In genomic region chr4:185471235-185472062, GRCh38 we compare ENCODE assay signal across 8 cellular contexts. TPM values are rescaled to one million over a fixed set of nuclear protein-coding genes. Genes with fewer than 3 reads are reported as not detected.
DNase-seq lines count a peak whose midpoint lies in the region; ATAC-seq and TF ChIP-seq lines count a peak whose summit lies in the region.

CCDC110 (minus strand) TSS chr4:185471733; CDS start chr4:185471683, 50 bp downstream.

- H3K27me3 ChIP-seq in HUES6 (ENCODE audit: control insufficient read depth, insufficient read depth, low read length): peaks cover 46% of the 10 kb centered on the region
- H3K27me3 ChIP-seq in Peyer's patch: no peaks in the 10 kb centered on the region

- H3K27me3 Mint-ChIP-seq in natural killer cell treated with Interleukin-12 subunit alpha and Interleukin-12 subunit beta and Interleukin-15 and Interleukin-18, amount 100 ng/mL, for 72 hours: peaks cover 9 to 18% of the 10 kb centered on the region in 2 donors

- H3K27ac ChIP-seq in HUES6 (ENCODE audit: low read depth, low read length): no peak within 1 kb of the TSS
- peak within 1 kb of the TSS; percentile 32 to 74 (median 62) for H3K27ac ChIP-seq in Peyer's patch

- TF ChIP-seq CTCF in Peyer's patch (IDR thresholded peaks at IDR 0.05): peak; percentile 24 to 79 (median 70)
- TF ChIP-seq CTCF in fibroblast of mammary gland (conservative IDR thresholded peaks at IDR 0.05; ENCODE audit: control insufficient read depth, insufficient read depth, low read depth, low read length): no peak

- H3K9me3 ChIP-seq in HUES6 (ENCODE audit: control insufficient read depth, insufficient read depth, low read depth, low read length) (no peaks in the 10 kb centered on the region), Peyer's patch (no peaks in the 10 kb centered on the region)

- ATAC-seq in GM21515 (IDR thresholded peaks at IDR 0.05; ENCODE audit: unreplicated experiment): peak; percentile 86
- ATAC-seq in natural killer cell treated with Interleukin-12 subunit alpha and Interleukin-12 subunit beta and Interleukin-15 and Interleukin-18, amount 100 ng/mL, for 72 hours: peak; percentile 98 to 99

- H3K36me3 ChIP-seq in HUES6 (ENCODE audit: control insufficient read depth, insufficient read depth, low read length) (no peaks in the 10 kb centered on the region), Peyer's patch (no peaks in the 10 kb centered on the region)

- H3K4me3 Mint-ChIP-seq in natural killer cell treated with Interleukin-12 subunit alpha and Interleukin-12 subunit beta and Interleukin-15 and Interleukin-18, amount 100 ng/mL, for 72 hours: peak within 1 kb of the TSS; percentile 93

- H3K4me1 Mint-ChIP-seq in natural killer cell treated with Interleukin-12 subunit alpha and Interleukin-12 subunit beta and Interleukin-15 and Interleukin-18, amount 100 ng/mL, for 72 hours (ENCODE audit: low read depth in 2 of 2): peaks cover 8 to 11% of the 10 kb centered on the region in 2 donors

- no peaks in the 10 kb centered on the region for H3K9me3 Mint-ChIP-seq in natural killer cell treated with Interleukin-12 subunit alpha and Interleukin-12 subunit beta and Interleukin-15 and Interleukin-18, amount 100 ng/mL, for 72 hours

- TF ChIP-seq POLR2A in Peyer's patch (IDR thresholded peaks at IDR 0.05): no peak

- peak within 1 kb of the TSS; percentile 36 for H3K9ac ChIP-seq in HUES6 (ENCODE audit: low read length)

- peak within 1 kb of the TSS; percentile 98 for H3K4me3 ChIP-seq in HUES6 (ENCODE audit: low read depth, low read length)
- H3K4me3 ChIP-seq in Peyer's patch: peak within 1 kb of the TSS; percentile 70 to 88 (median 77)
- peak within 1 kb of the TSS; percentile 80 for H3K4me3 ChIP-seq in fibroblast of mammary gland (ENCODE audit: control insufficient read depth, low read depth, low read length)

- H3K27ac Mint-ChIP-seq in natural killer cell treated with Interleukin-12 subunit alpha and Interleukin-12 subunit beta and Interleukin-15 and Interleukin-18, amount 100 ng/mL, for 72 hours: peak within 1 kb of the TSS; percentile 31 to 39

- H3K36me3 Mint-ChIP-seq in natural killer cell treated with Interleukin-12 subunit alpha and Interleukin-12 subunit beta and Interleukin-15 and Interleukin-18, amount 100 ng/mL, for 72 hours: no peaks in the 10 kb centered on the region

- H3K4me1 ChIP-seq in HUES6 (ENCODE audit: control insufficient read depth, insufficient read depth, low read length) (peaks cover 4% of the 10 kb centered on the region; the same call in 1 of the 2 replicates), Peyer's patch (peaks cover 0 to 13% (median 4%) of the 10 kb centered on the region in 4 donors)

- DNase-seq in DMS114 treated with DMSO at 0.1 percent for 48 hours (lab: John Stamatoyannopoulos, UW; ENCODE audit: unreplicated experiment): peak; percentile 66
- peak; percentile 94 to 97 (median 95) for DNase-seq in Peyer's patch
- peak; percentile 85 to 90 for DNase-seq in activated T-helper 1 cell treated with anti-CD3 and anti-CD28 coated beads, Interleukin-2, amount 50 U/mL, for 16 hours (ENCODE audit: low read depth in 1 of 2, low spot score in 1 of 2)
- peak; percentile 94 for DNase-seq in fibroblast of mammary gland (ENCODE audit: low read depth)
- DNase-seq in natural killer cell treated with Interleukin-12 subunit alpha and Interleukin-12 subunit beta and Interleukin-15 and Interleukin-18, amount 100 ng/mL, for 72 hours (ENCODE audit: low spot score): peak; percentile 87
- DNase-seq in stimulated activated naive CD4-positive, alpha-beta T cell (lab: John Stamatoyannopoulos, UW): peak; percentile 83 to 95 (median 90)

RNA-seq across cellular contexts. Expression of gene CCDC110, which starts in this region (rescaled TPM):
- total RNA-seq in Peyer's patch: under 1 TPM in 2 of 4 donors, not detected in 2; 0.80 to 0.88 TPM
- not detected for total RNA-seq in natural killer cell treated with Interleukin-12 subunit alpha and Interleukin-12 subunit beta and Interleukin-15 and Interleukin-18, amount 100 ng/mL, for 72 hours

Comparison
In these comparisons a context has a peak if more than half of its experiments do, and no peak if none do; other contexts are left out.
1. Peak in DNase-seq, H3K4me3 ChIP-seq and H3K27ac ChIP-seq in Peyer's patch; RNA of the gene not detected or under 1 TPM.
2. Peak in DNase-seq and ATAC-seq in natural killer cell treated with Interleukin-12 subunit alpha and Interleukin-12 subunit beta and Interleukin-15 and Interleukin-18, amount 100 ng/mL, for 72 hours; RNA of the gene not detected or under 1 TPM.